In genomic region chrX:141467442-141467841, GRCh38 we compare ENCODE assay signal across 15 cellular contexts.
DNase-seq lines count a peak whose midpoint lies in the region; ATAC-seq and TF ChIP-seq lines count a peak whose summit lies in the region.
"Had no signal": no experiment of that assay in that cellular context is flagged by ENCODE, and none has a peak within 500 bp of the region (broad histone marks: within the 10 kb centered on the region; RNA-seq: fewer than 3 reads in every experiment).

No MANE protein-coding gene starts in this region.

- intact Hi-C loops in mucosa of descending colon (cut with DNase I, micrococcal nuclease) = no loop called here

- H3K27ac ChIP-seq in AG04450 (ENCODE audit: low read depth, low read length) = no peak overlapping the region
- H3K27ac ChIP-seq: HL-60, SK-N-MC had no signal

- POLR2A ChIA-PET in AG04450 (lab: Yijun Ruan, JAX) = no interaction called here
- POLR2A ChIA-PET in HEK293T (lab: Yijun Ruan, JAX) = no interaction called here

- CTCF ChIA-PET in AG04450 (lab: Charles Lee) (no interaction called here), HEK293T (lab: Yijun Ruan, JAX) (interaction anchor here (0.6 kb wide), 1 partner anchor 147 kb away, joined by 3 read pairs; no protein-coding TSS in a partner anchor)

- H3K9me3 ChIP-seq in AG04450 (ENCODE audit: control insufficient read depth, insufficient read depth, low read length) = no peaks in the 10 kb centered on the region
- no peaks in the 10 kb centered on the region for H3K9me3 ChIP-seq in mucosa of descending colon

- H3K4me3 ChIP-seq in AG04450 (ENCODE audit: low read depth, low read length) (no peak overlapping the region), fibroblast of mammary gland (ENCODE audit: control insufficient read depth, low read depth, low read length) (no peak overlapping the region), mucosa of descending colon (no peak overlapping the region)
- H3K4me3 ChIP-seq: SK-N-MC had no signal

- no peaks in the 10 kb centered on the region for H3K36me3 ChIP-seq in mucosa of descending colon (ENCODE audit: low read depth)

- DNase-seq in AG04450 (ENCODE audit: low read depth, low spot score) (no peak), HEK293T (ENCODE audit: extremely low spot score) (peak; percentile 12), SK-MEL-5 (ENCODE audit: low read depth, low spot score) (peak; percentile 7), fibroblast of mammary gland (ENCODE audit: low read depth) (peak; percentile 6), T-helper 9 cell (no peak), globus pallidus (ENCODE audit: low spot score) (no peak), mucosa of descending colon (no peak), NCI-H526 treated with DMSO at 0.1 percent for 48 hours (lab: John Stamatoyannopoulos, UW) (no peak)
- DNase-seq: activated naive CD4-positive, alpha-beta T cell treated with anti-CD3 and anti-CD28 coated beads for 36 hours; caudate nucleus; Kasumi-1; NCI-H2029; NK-92 treated with Interleukin-12 subunit alpha and Interleukin-12 subunit beta, amount 100 ng/mL, for 24 hours had no signal

- no peaks in the 10 kb centered on the region for H3K27me3 ChIP-seq in AG04450 (ENCODE audit: control insufficient read depth, insufficient read depth, low read length)

- TF ChIP-seq CTCF in AG04450 (IDR thresholded peaks at IDR 0.05; ENCODE audit: low read depth, low read length) (0 out of 2 replicates have a peak, but pooled peaks have one; percentile 20), fibroblast of mammary gland (conservative IDR thresholded peaks at IDR 0.05; ENCODE audit: control insufficient read depth, insufficient read depth, low read depth, low read length) (peak; percentile 14), mucosa of descending colon (IDR thresholded peaks at IDR 0.05) (no peak)

- in situ Hi-C loops in SK-MEL-5 (cut with HindIII; ENCODE audit: low pct_unique_long_range_greater_than_20kb, low sequenced_read_pairs) = no loop called here

- no peak for ATAC-seq in mucosa of descending colon

- H3K4me1 ChIP-seq in mucosa of descending colon (ENCODE audit: low read depth) = no peaks in the 10 kb centered on the region

TF ChIP-seq in HEK293T, 16 proteins besides CTCF, POLR2A, EP300 and RAD21:
- no peak for TF ChIP-seq BHLHE40 (IDR thresholded peaks at IDR 0.05; ENCODE audit: borderline replicate concordance)
- TF ChIP-seq SP1 (IDR thresholded peaks at IDR 0.05) = no peak
- TF ChIP-seq FOXA1 (IDR thresholded peaks at IDR 0.05) = no peak
- no peak for TF ChIP-seq ZNF384 (IDR thresholded peaks at IDR 0.05)
- no peak for TF ChIP-seq HDGF (IDR thresholded peaks at IDR 0.05; ENCODE audit: borderline replicate concordance)

Comparison
In these comparisons a context has a peak if more than half of its experiments do, and no peak if none do; other contexts are left out.
1. DNase-seq: peak in HEK293T (single experiment), SK-MEL-5 (single experiment) and fibroblast of mammary gland (single experiment); none in AG04450 (single experiment), T-helper 9 cell (single experiment), globus pallidus (single experiment), mucosa of descending colon (0 of 3) and NCI-H526 treated with DMSO at 0.1 percent for 48 hours (single experiment).